Comparison of ENCODE assay signal across 6 cellular contexts in genomic region chr19:5623397-5624153, GRCh38. TPM values are rescaled to one million over a fixed set of nuclear protein-coding genes. Genes with fewer than 3 reads are reported as not detected.
DNase-seq lines count a peak whose midpoint lies in the region; ATAC-seq and TF ChIP-seq lines count a peak whose summit lies in the region.

No MANE protein-coding gene starts in this region.

- no peaks in the 10 kb centered on the region for H3K9me3 ChIP-seq in T-helper 17 cell (ENCODE audit: control insufficient read depth, low read length, poor library complexity, severe bottlenecking)

- ATAC-seq in GM19455 (IDR thresholded peaks at IDR 0.05; ENCODE audit: unreplicated experiment) (peak; percentile 3), T-helper 17 cell (no peak), GM18858 (IDR thresholded peaks at IDR 0.05; ENCODE audit: unreplicated experiment) (no peak)

- H3K27me3 Mint-ChIP-seq in T-helper 17 cell (no peaks in the 10 kb centered on the region), glutamatergic neuron (ENCODE audit: unreplicated experiment) (peaks cover 12% of the 10 kb centered on the region)

- peak overlapping the region; percentile 100 for H3K4me3 Mint-ChIP-seq in T-helper 17 cell
- H3K4me3 Mint-ChIP-seq in glutamatergic neuron (ENCODE audit: unreplicated experiment) = peak overlapping the region; percentile 97

- H3K36me3 Mint-ChIP-seq in T-helper 17 cell (ENCODE audit: low read depth) (peaks cover 6% of the 10 kb centered on the region), glutamatergic neuron (ENCODE audit: unreplicated experiment) (peaks cover 6% of the 10 kb centered on the region)

- DNase-seq in T-helper 17 cell (no peak), glutamatergic neuron (peak; percentile 32), COLO829 (ENCODE audit: low spot score) (no peak)
- peak; percentile 49 for DNase-seq in stimulated activated naive CD4-positive, alpha-beta T cell treated with Interleukin-2 at 50 U/mL for 16 hours (lab: John Stamatoyannopoulos, UW)

- no peak for TF ChIP-seq CTCF in glutamatergic neuron (IDR thresholded peaks at IDR 0.05; ENCODE audit: partially characterized antibody, unreplicated experiment)

- peaks cover 7% of the 10 kb centered on the region for H3K9me3 Mint-ChIP-seq in glutamatergic neuron (ENCODE audit: unreplicated experiment)

- H3K4me1 Mint-ChIP-seq in T-helper 17 cell (peaks cover 62% of the 10 kb centered on the region), glutamatergic neuron (ENCODE audit: low read depth, unreplicated experiment) (peaks cover 31% of the 10 kb centered on the region)

- peak overlapping the region; percentile 100 for H3K27ac Mint-ChIP-seq in T-helper 17 cell
- H3K27ac Mint-ChIP-seq in glutamatergic neuron (ENCODE audit: unreplicated experiment) = peak overlapping the region; percentile 94

RNA-seq across cellular contexts. Expression of gene SAFB, which starts 0.7 kb away (rescaled TPM):
- total RNA-seq in T-helper 17 cell (100 to 1,000 TPM; 173 to 183 TPM), glutamatergic neuron (ENCODE audit: unreplicated experiment) (133 TPM)

RNA-seq across cellular contexts. Expression of gene SAFB2, which starts 1.0 kb away (rescaled TPM):
- total RNA-seq in T-helper 17 cell = 100 to 1,000 TPM; 241 to 255 TPM
- total RNA-seq in glutamatergic neuron (ENCODE audit: unreplicated experiment) = 70.9 TPM

RNA-seq across cellular contexts. Expression of gene TINCR, which starts 55.8 kb away (rescaled TPM):
- total RNA-seq in T-helper 17 cell (1 to 10 TPM; 2.0 to 2.8 TPM), glutamatergic neuron (ENCODE audit: unreplicated experiment) (1.0 TPM)

RNA-seq across cellular contexts. Expression of gene MICOS13, which starts 56.7 kb away (rescaled TPM):
- total RNA-seq in T-helper 17 cell (10 to 100 TPM; 26.9 to 27.9 TPM), glutamatergic neuron (ENCODE audit: unreplicated experiment) (22.8 TPM)

RNA-seq across cellular contexts. Expression of gene HSD11B1L, which starts 57.3 kb away (rescaled TPM):
- total RNA-seq in T-helper 17 cell (1 to 10 TPM; 1.4 to 3.1 TPM), glutamatergic neuron (ENCODE audit: unreplicated experiment) (64.4 TPM)

Comparison
In these comparisons a context has a peak if more than half of its experiments do, and no peak if none do; other contexts are left out.
1. DNase-seq: peak in glutamatergic neuron (single experiment) and stimulated activated naive CD4-positive, alpha-beta T cell treated with Interleukin-2 at 50 U/mL for 16 hours (single experiment); none in T-helper 17 cell (0 of 3) and COLO829 (single experiment).